24 cellular contexts compared by ENCODE assay signal in the genomic region with DNA sequence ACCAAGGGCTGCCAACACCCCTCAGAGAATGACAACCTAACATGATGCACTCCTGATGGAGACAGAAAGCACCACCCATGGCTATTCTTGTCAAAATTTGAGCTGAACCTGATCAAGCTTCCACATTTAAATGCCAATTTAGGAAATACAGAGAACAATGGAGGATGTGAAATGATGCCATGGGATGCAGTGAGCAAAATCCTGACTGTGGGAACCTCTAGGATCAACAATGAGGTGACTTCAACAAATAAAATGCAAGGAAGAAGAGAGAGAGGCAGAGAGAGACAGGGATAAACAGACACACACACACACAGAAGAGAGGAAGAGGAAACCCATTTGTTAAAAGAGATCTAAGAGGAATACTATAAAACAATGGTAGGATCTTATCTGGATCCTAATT.
"Had no signal": no experiment of that assay in that cellular context is flagged by ENCODE, and none has a peak within 500 bp of the region (broad histone marks: within the 10 kb centered on the region; RNA-seq: fewer than 3 reads in every experiment).

No MANE protein-coding gene starts in this region.

- H3K36me3 Mint-ChIP-seq: natural killer cell; stimulated activated effector memory CD8-positive, alpha-beta T cell treated with anti-CD3 and anti-CD28 coated beads, Interleukin-12 subunit alpha, Interleukin-12 subunit beta, amount 100 ng/mL, for 72 hours had no signal

- H3K27me3 Mint-ChIP-seq: progenitor cell of endocrine pancreas; stimulated activated naive B cell treated with anti-CD40 and anti-IgM and Interleukin-4, amounts not matched to agents 10 μg/mL and 1 μg/mL and 100 μg/mL, for 72 hours; stimulated activated naive CD8-positive, alpha-beta T cell treated with anti-CD3 and anti-CD28 coated beads, Interleukin-15, Interleukin-2, amounts not matched to agents 100 ng/mL and 50 ng/mL, for 24 hours had no signal

- H3K9me3 Mint-ChIP-seq: natural killer cell; nephron; neural progenitor cell; stimulated activated effector memory CD8-positive, alpha-beta T cell treated with anti-CD3 and anti-CD28 coated beads, Interleukin-12 subunit alpha, Interleukin-12 subunit beta, amount 100 ng/mL, for 72 hours; stimulated activated naive B cell treated with anti-CD40 and anti-IgM and Interleukin-4, amounts not matched to agents 10 μg/mL and 1 μg/mL and 100 μg/mL, for 72 hours; stimulated activated naive CD8-positive, alpha-beta T cell treated with anti-CD3 and anti-CD28 coated beads, Interleukin-15, Interleukin-2, amounts not matched to agents 100 ng/mL and 50 ng/mL, for 24 hours had no signal

- H3K27ac Mint-ChIP-seq: natural killer cell; nephron; neural progenitor cell; progenitor cell of endocrine pancreas; stimulated activated effector memory CD8-positive, alpha-beta T cell treated with anti-CD3 and anti-CD28 coated beads, Interleukin-12 subunit alpha, Interleukin-12 subunit beta, amount 100 ng/mL, for 72 hours; stimulated activated naive B cell treated with anti-CD40 and anti-IgM and Interleukin-4, amounts not matched to agents 10 μg/mL and 1 μg/mL and 100 μg/mL, for 72 hours; stimulated activated naive CD8-positive, alpha-beta T cell treated with anti-CD3 and anti-CD28 coated beads, Interleukin-15, Interleukin-2, amounts not matched to agents 100 ng/mL and 50 ng/mL, for 24 hours had no signal

- H3K4me1 Mint-ChIP-seq: natural killer cell; nephron; neural progenitor cell; stimulated activated effector memory CD8-positive, alpha-beta T cell treated with anti-CD3 and anti-CD28 coated beads, Interleukin-12 subunit alpha, Interleukin-12 subunit beta, amount 100 ng/mL, for 72 hours; stimulated activated naive B cell treated with anti-CD40 and anti-IgM and Interleukin-4, amounts not matched to agents 10 μg/mL and 1 μg/mL and 100 μg/mL, for 72 hours had no signal

- DNase-seq: natural killer cell; occipital lobe; ovary; posterior cingulate gyrus; psoas muscle; retina; right lobe of liver; sigmoid colon; small intestine; stimulated activated CD4-positive, alpha-beta T cell treated with anti-CD3 and anti-CD28 coated beads, Interleukin-15, amount 100 ng/mL, for 24 hours; stimulated activated CD4-positive, alpha-beta T cell treated with anti-CD3 and anti-CD28 coated beads, Interleukin-2, amount 100 ng/mL, for 24 hours; stimulated activated CD4-positive, alpha-beta T cell treated with anti-CD3 and anti-CD28 coated beads, Interleukin-2, amount 100 ng/mL, for 48 hours; stimulated activated CD4-positive, alpha-beta T cell treated with anti-CD3 and anti-CD28 coated beads, Interleukin-4, amount 100 ng/mL, for 24 hours; stimulated activated naive B cell treated with anti-CD40 and anti-IgM and Interleukin-4, amounts not matched to agents 10 μg/mL and 1 μg/mL and 100 μg/mL, for 72 hours; stimulated activated naive CD4-positive, alpha-beta T cell treated with Interleukin-2 at 50 U/mL for 16 hours; stomach; thyroid gland; trophoblast cell; upper lobe of left lung had no signal

- H3K4me3 Mint-ChIP-seq: natural killer cell; nephron; neural progenitor cell; stimulated activated effector memory CD8-positive, alpha-beta T cell treated with anti-CD3 and anti-CD28 coated beads, Interleukin-12 subunit alpha, Interleukin-12 subunit beta, amount 100 ng/mL, for 72 hours; stimulated activated naive B cell treated with anti-CD40 and anti-IgM and Interleukin-4, amounts not matched to agents 10 μg/mL and 1 μg/mL and 100 μg/mL, for 72 hours; stimulated activated naive CD8-positive, alpha-beta T cell treated with anti-CD3 and anti-CD28 coated beads, Interleukin-15, Interleukin-2, amounts not matched to agents 100 ng/mL and 50 ng/mL, for 24 hours had no signal

- ATAC-seq: natural killer cell; psoas muscle; right lobe of liver; stimulated activated effector memory CD8-positive, alpha-beta T cell treated with anti-CD3 and anti-CD28 coated beads, Interleukin-12 subunit alpha, Interleukin-12 subunit beta, amount 100 ng/mL, for 72 hours; stimulated activated naive B cell treated with anti-CD40 and anti-IgM and Interleukin-4, amounts not matched to agents 10 μg/mL and 1 μg/mL and 100 μg/mL, for 72 hours had no signal
